Comparison of ENCODE assay signal across 14 cellular contexts in the genomic region with DNA sequence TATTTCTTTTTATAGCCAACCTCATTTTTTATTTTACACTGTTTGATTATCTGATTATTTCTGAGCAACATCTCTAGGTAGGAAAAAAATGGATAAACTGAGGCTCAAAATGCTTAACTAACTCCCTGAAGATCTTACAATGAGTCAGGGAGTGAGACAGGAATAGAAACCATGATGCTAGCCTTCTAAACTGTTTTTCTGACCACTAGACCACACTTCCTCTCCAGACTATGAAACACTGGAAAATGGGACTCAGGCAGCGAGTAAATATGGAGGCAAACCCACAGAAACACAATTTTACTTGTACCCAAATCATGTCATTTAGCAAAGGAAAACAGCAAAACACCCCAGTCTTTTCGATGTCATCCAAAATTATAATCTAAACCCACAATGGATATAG.
"Had no signal": no experiment of that assay in that cellular context is flagged by ENCODE, and none has a peak within 500 bp of the region (broad histone marks: within the 10 kb centered on the region; RNA-seq: fewer than 3 reads in every experiment).

No MANE protein-coding gene starts in this region.

- ATAC-seq: lower lobe of right lung; naive thymus-derived CD8-positive, alpha-beta T cell had no signal

- H3K27ac ChIP-seq: ascending aorta, esophagus muscularis mucosa, lower lobe of right lung, sigmoid colon, thoracic aorta had no signal

- H3K27me3 Mint-ChIP-seq: activated T-cell treated with anti-CD3 and anti-CD28 coated beads, Interleukin-2, amount 50 U/mL, for 24 hours had no signal

- H3K27me3 ChIP-seq: ascending aorta, esophagus muscularis mucosa, sigmoid colon had no signal

- DNase-seq: activated B cell treated with CpG ODN at 0.5 μM for 24 hours; activated CD4-positive, alpha-beta T cell treated with anti-CD3 and anti-CD28 coated beads, Interleukin-2, amount 10 ng/mL, durations not matched to agents 7 days and 5 days; activated gamma-delta T cell; activated T-cell treated with anti-CD3 and anti-CD28 coated beads, Interleukin-2, amount 50 U/mL, for 24 hours; glutamatergic neuron; lower lobe of right lung; naive thymus-derived CD8-positive, alpha-beta T cell; sigmoid colon; stimulated activated CD4-positive, alpha-beta T cell treated with anti-CD3 and anti-CD28 coated beads, Interleukin-12 subunit alpha, Interleukin-12 subunit beta, amount 100 ng/mL, for 4 hours; stimulated activated naive CD4-positive, alpha-beta T cell treated with Interleukin-2 at 50 U/mL for 16 hours; T-helper 1 cell had no signal

- H3K9me3 ChIP-seq: ascending aorta, lower lobe of right lung, thoracic aorta had no signal

- H3K36me3 ChIP-seq: ascending aorta, esophagus muscularis mucosa, lower lobe of right lung, sigmoid colon, thoracic aorta had no signal

- H3K27ac Mint-ChIP-seq: activated B cell treated with CpG ODN at 0.5 μM for 24 hours; activated CD4-positive, alpha-beta T cell treated with anti-CD3 and anti-CD28 coated beads, Interleukin-2, amount 10 ng/mL, durations not matched to agents 7 days and 5 days had no signal

- H3K4me3 ChIP-seq: ascending aorta, esophagus muscularis mucosa, lower lobe of right lung, sigmoid colon, thoracic aorta had no signal

- H3K4me3 Mint-ChIP-seq: activated B cell treated with CpG ODN at 0.5 μM for 24 hours; activated CD4-positive, alpha-beta T cell treated with anti-CD3 and anti-CD28 coated beads, Interleukin-2, amount 10 ng/mL, durations not matched to agents 7 days and 5 days; activated T-cell treated with anti-CD3 and anti-CD28 coated beads, Interleukin-2, amount 50 U/mL, for 24 hours; naive thymus-derived CD8-positive, alpha-beta T cell had no signal
